Comparison of ENCODE assay signal across 8 cellular contexts in genomic region chr22:40509401-40510134, GRCh38.
DNase-seq lines count a peak whose midpoint lies in the region; ATAC-seq and TF ChIP-seq lines count a peak whose summit lies in the region.

No MANE protein-coding gene starts in this region.

- H3K36me3 ChIP-seq in HUES6 (ENCODE audit: control insufficient read depth, insufficient read depth, low read length) (no peaks in the 10 kb centered on the region), liver (ENCODE audit: control insufficient read depth in 4 of 4, insufficient read depth in 3 of 4, low read depth in 1 of 4, low read length in 3 of 4) (no peaks in the 10 kb centered on the region), thoracic aorta (no peaks in the 10 kb centered on the region), MM.1S (replicated peaks; ENCODE audit: insufficient read depth, low read length) (no peaks in the 10 kb centered on the region)

- H3F3A ChIP-seq in MM.1S (ENCODE audit: insufficient read depth, low read length): 0 out of 2 replicates have a peak, but pooled peaks cover under 1% of the 10 kb centered on the region

- H3K27me3 ChIP-seq in HUES6 (ENCODE audit: control insufficient read depth, insufficient read depth, low read length) (no peaks in the 10 kb centered on the region), liver (ENCODE audit: control insufficient read depth in 4 of 4, insufficient read depth in 4 of 4, low read length in 3 of 4) (no peaks in the 10 kb centered on the region), thoracic aorta (replicated peaks; ENCODE audit: insufficient read depth) (no peaks in the 10 kb centered on the region), MM.1S (replicated peaks; ENCODE audit: insufficient read depth, low read length) (no peaks in the 10 kb centered on the region)

- no peak overlapping the region for H2AFZ ChIP-seq in MM.1S (ENCODE audit: low read length)

- peaks cover 3% of the 10 kb centered on the region; the same call in 1 of the 2 replicates for H3K9me3 ChIP-seq in HUES6 (ENCODE audit: control insufficient read depth, insufficient read depth, low read depth, low read length)
- no peaks in the 10 kb centered on the region for H3K9me3 ChIP-seq in liver (ENCODE audit: control insufficient read depth in 4 of 4, low read length in 3 of 4)
- H3K9me3 ChIP-seq in thoracic aorta: no peaks in the 10 kb centered on the region
- no peaks in the 10 kb centered on the region for H3K9me3 ChIP-seq in MM.1S (replicated peaks; ENCODE audit: insufficient read depth, low read length)

- no peaks in the 10 kb centered on the region for H3K9me2 ChIP-seq in MM.1S (replicated peaks; ENCODE audit: insufficient read depth, low read length)

- H3K4me3 ChIP-seq in HUES6 (ENCODE audit: low read depth, low read length) (no peak overlapping the region), cardiac fibroblast (replicated peaks in 1 of 2; ENCODE audit: low read depth in 2 of 2, low read length in 2 of 2) (no peak overlapping the region), liver (ENCODE audit: low read depth in 1 of 3, low read length in 3 of 3) (no peak overlapping the region), thoracic aorta (peak overlapping the region; percentile 4), MM.1S (ENCODE audit: low read length) (no peak overlapping the region)

- H3K9ac ChIP-seq in HUES6 (ENCODE audit: low read length) (no peak overlapping the region), liver (ENCODE audit: low read depth in 1 of 2, low read length in 2 of 2) (peak overlapping the region in 1 of 2 donors; percentile 86), MM.1S (ENCODE audit: low read length) (no peak overlapping the region)

- DNase-seq in cardiac fibroblast (ENCODE audit: low read depth in 2 of 2) (peak; percentile 92 to 100), thoracic aorta (ENCODE audit: low spot score) (no peak), RKO (ENCODE audit: low spot score) (no peak), MM.1S (no peak)
- no peak for DNase-seq in stimulated activated CD4-positive, alpha-beta T cell treated with anti-CD3 and anti-CD28 coated beads, Interleukin-2, amount 100 ng/mL, for 48 hours

- 7% methylated on average over 4 of the region's 4 CpGs for WGBS in liver

- H3K27ac ChIP-seq in HUES6 (ENCODE audit: low read depth, low read length): 0 out of 2 replicates have a peak overlapping the region, but pooled peaks have one; percentile 16
- peak overlapping the region; percentile 71 to 83 for H3K27ac ChIP-seq in liver (ENCODE audit: low read depth in 1 of 2, low read length in 2 of 2)
- peak overlapping the region; percentile 67 to 82 for H3K27ac ChIP-seq in thoracic aorta
- no peak overlapping the region for H3K27ac ChIP-seq in MM.1S (ENCODE audit: low read length)

- no peaks in the 10 kb centered on the region for H3K79me2 ChIP-seq in MM.1S (ENCODE audit: low read length)

- H3K4me2 ChIP-seq in MM.1S (ENCODE audit: low read depth, low read length): no peak overlapping the region

- H3K4me1 ChIP-seq in HUES6 (ENCODE audit: control insufficient read depth, insufficient read depth, low read length): peaks cover 20% of the 10 kb centered on the region
- H3K4me1 ChIP-seq in liver (ENCODE audit: control insufficient read depth in 4 of 4, insufficient read depth in 4 of 4, low read length in 3 of 4): peaks cover 6 to 29% (median 24%) of the 10 kb centered on the region in 4 donors
- H3K4me1 ChIP-seq in thoracic aorta (ENCODE audit: control insufficient read depth in 1 of 2, low read depth in 2 of 2): peaks cover 43 to 68% of the 10 kb centered on the region in 2 donors
- 0 out of 2 replicates have a peak, but pooled peaks cover 5% of the 10 kb centered on the region for H3K4me1 ChIP-seq in MM.1S (ENCODE audit: low read length)

- TF ChIP-seq RAD21 in liver (IDR thresholded peaks at IDR 0.05): no peak

- ATAC-seq in thoracic aorta (ENCODE audit: insufficient number of reproducible peaks, low FRiP score, low read depth): no peak
- ATAC-seq in HG03571 (IDR thresholded peaks at IDR 0.05; ENCODE audit: unreplicated experiment): no peak

- H4K20me1 ChIP-seq in MM.1S (ENCODE audit: insufficient read depth, low read length): no peaks in the 10 kb centered on the region

- TF ChIP-seq CTCF in cardiac fibroblast (IDR thresholded peaks at IDR 0.05; ENCODE audit: low read depth, low read length) (no peak), liver (IDR thresholded peaks at IDR 0.05; ENCODE audit: low read depth, low read length, missing input control) (no peak), thoracic aorta (IDR thresholded peaks at IDR 0.05) (no peak), MM.1S (IDR thresholded peaks at IDR 0.05; ENCODE audit: low read length) (no peak)

TF ChIP-seq in liver, 16 proteins besides CTCF, POLR2A, EP300 and RAD21:
- TF ChIP-seq GABPA (IDR thresholded peaks at IDR 0.05 in 1 of 2, conservative IDR thresholded peaks at IDR 0.05 in 1 of 2) (peak in 1 of 2 donors; percentile 13), YY1 (IDR thresholded peaks at IDR 0.05) (no peak), HNF4G (IDR thresholded peaks at IDR 0.05) (no peak), ATF3 (IDR thresholded peaks at IDR 0.05) (no peak), SP1 (IDR thresholded peaks at IDR 0.05) (peak; percentile 10), RXRA (IDR thresholded peaks at IDR 0.05) (peak; percentile 31 to 37), JUND (IDR thresholded peaks at IDR 0.05) (peak in 1 of 2 donors; percentile 15), FOXA2 (IDR thresholded peaks at IDR 0.05) (no peak), NR2F2 (IDR thresholded peaks at IDR 0.05) (peak; percentile 83)
TF ChIP-seq in liver: peak in this region for 5.

Comparison
In these comparisons a context has a peak if more than half of its experiments do, and no peak if none do; other contexts are left out.
1. DNase-seq: peak in cardiac fibroblast (2 of 2); none in thoracic aorta (single experiment), RKO (single experiment), MM.1S (single experiment) and stimulated activated CD4-positive, alpha-beta T cell treated with anti-CD3 and anti-CD28 coated beads, Interleukin-2, amount 100 ng/mL, for 48 hours (0 of 2).